Comparison of ENCODE assay signal across 1 cellular context in genomic region chr12:69529021-69529420, GRCh38.
TF ChIP-seq lines count a peak whose summit lies in the region.

No MANE protein-coding gene starts in this region.

TF ChIP-seq in GM12878, 131 proteins besides CTCF, POLR2A, EP300 and RAD21:
- TF ChIP-seq SREBF1 (IDR thresholded peaks at IDR 0.05; ENCODE audit: low read length), result no peak
- no peak for TF ChIP-seq USF2 (IDR thresholded peaks at IDR 0.05; ENCODE audit: borderline replicate concordance, low read depth, low read length)
- no peak for TF ChIP-seq FOXK2 (IDR thresholded peaks at IDR 0.05)
- TF ChIP-seq NFYA (IDR thresholded peaks at IDR 0.05; ENCODE audit: borderline replicate concordance, low read depth, low read length), result no peak
- no peak for TF ChIP-seq EED (IDR thresholded peaks at IDR 0.05; ENCODE audit: low read depth)
- no peak for TF ChIP-seq ELK1 (IDR thresholded peaks at IDR 0.05; ENCODE audit: low read depth, low read length)
- TF ChIP-seq CHD2 (IDR thresholded peaks at IDR 0.05; ENCODE audit: borderline replicate concordance, low read depth, low read length), result no peak
- TF ChIP-seq POLR2AphosphoS5 (IDR thresholded peaks at IDR 0.05; ENCODE audit: low read length), result no peak
- no peak for TF ChIP-seq SUZ12 (IDR thresholded peaks at IDR 0.05; ENCODE audit: unreplicated experiment)
- no peak for TF ChIP-seq CREM (IDR thresholded peaks at IDR 0.05; ENCODE audit: low read depth)
- no peak for TF ChIP-seq BACH1 (IDR thresholded peaks at IDR 0.05; ENCODE audit: borderline replicate concordance)
- no peak for TF ChIP-seq MAX (IDR thresholded peaks at IDR 0.05; ENCODE audit: low read depth, low read length)
- TF ChIP-seq REST (IDR thresholded peaks at IDR 0.05; ENCODE audit: low read depth, low read length), result no peak
- no peak for TF ChIP-seq MYC (IDR thresholded peaks at IDR 0.05; ENCODE audit: insufficient read depth, insufficient read length, insufficient replicate concordance, low read length, severe bottlenecking)
- no peak for TF ChIP-seq USF1 (IDR thresholded peaks at IDR 0.05; ENCODE audit: borderline replicate concordance, extremely low read length, insufficient read depth, low read depth, low read length)
